In genomic region chr3:64223809-64224570, GRCh38 we compare ENCODE assay signal across 10 cellular contexts. TPM values are rescaled to one million over a fixed set of nuclear protein-coding genes. Genes with fewer than 3 reads are reported as not detected.
DNase-seq lines count a peak whose midpoint lies in the region; ATAC-seq lines count a peak whose summit lies in the region.
"Had no signal": no experiment of that assay in that cellular context is flagged by ENCODE, and none has a peak within 500 bp of the region (broad histone marks: within the 10 kb centered on the region; RNA-seq: fewer than 3 reads in every experiment).

No MANE protein-coding gene starts in this region.

- ATAC-seq in GM18868 (IDR thresholded peaks at IDR 0.05; ENCODE audit: unreplicated experiment) (peak; percentile 35), GM21717 (IDR thresholded peaks at IDR 0.05; ENCODE audit: unreplicated experiment) (no peak)

- no peaks in the 10 kb centered on the region for H3K36me3 ChIP-seq in adipocyte (ENCODE audit: control insufficient read depth, insufficient read depth, low read length, severe bottlenecking)
- no peaks in the 10 kb centered on the region for H3K36me3 ChIP-seq in skeletal muscle tissue (ENCODE audit: control insufficient read depth in 3 of 3, insufficient read depth in 3 of 3, low read length in 3 of 3)

- peak overlapping the region; percentile 78 for H3K9ac ChIP-seq in adipocyte (ENCODE audit: low read length)
- H3K9ac ChIP-seq in skeletal muscle tissue (ENCODE audit: low read depth in 1 of 3, low read length in 3 of 3) = peak overlapping the region in 2 of 3 donors; percentile 9 to 10
- H3K9ac ChIP-seq: parathyroid adenoma had no signal

- H3K9me3 ChIP-seq in adipocyte (ENCODE audit: control insufficient read depth, low read length) (no peaks in the 10 kb centered on the region), skeletal muscle tissue (ENCODE audit: control insufficient read depth in 3 of 3, low read length in 3 of 3) (no peaks in the 10 kb centered on the region)

- H3K4me1 ChIP-seq in adipocyte (ENCODE audit: control insufficient read depth, insufficient read depth, low read length) = peaks cover 79% of the 10 kb centered on the region
- peaks cover 11 to 39% (median 29%) of the 10 kb centered on the region in 3 donors for H3K4me1 ChIP-seq in skeletal muscle tissue (ENCODE audit: control insufficient read depth in 3 of 3, insufficient read depth in 3 of 3, low read length in 3 of 3)
- H3K4me1 ChIP-seq: parathyroid adenoma had no signal

- H3K27me3 ChIP-seq in adipocyte (replicated peaks; ENCODE audit: control insufficient read depth, insufficient read depth, low read length) (no peaks in the 10 kb centered on the region), skeletal muscle tissue (ENCODE audit: control insufficient read depth in 3 of 3, insufficient read depth in 3 of 3, low read length in 3 of 3) (no peaks in the 10 kb centered on the region)

- peak overlapping the region; percentile 79 for H3K4me3 ChIP-seq in adipocyte (ENCODE audit: low read length)
- peak overlapping the region in 1 of 3 donors; percentile 71 for H3K4me3 ChIP-seq in skeletal muscle tissue (ENCODE audit: low read length in 3 of 3)

- H3K27ac ChIP-seq in skeletal muscle tissue (ENCODE audit: low read depth, low read length) = peak overlapping the region; percentile 81

- DNase-seq in adipocyte (ENCODE audit: low read depth) = no peak
- peak; percentile 50 to 65 for DNase-seq in hippocampal formation (lab: John Stamatoyannopoulos, UW)
- DNase-seq in NCI-H1092 treated with DMSO at 0.1 percent for 48 hours (lab: John Stamatoyannopoulos, UW) = no peak
- DNase-seq in RKO (ENCODE audit: low spot score) = no peak
- no peak for DNase-seq in NCI-H2081 (lab: John Stamatoyannopoulos, UW)
- DNase-seq: activated naive CD8-positive, alpha-beta T cell treated with anti-CD3 and anti-CD28 coated beads, Interleukin-2, amount 10 ng/mL, durations not matched to agents 7 days and 5 days had no signal

RNA-seq across cellular contexts. Expression of gene PRICKLE2, which starts 1.3 kb away (rescaled TPM):
- 32.9 TPM for total RNA-seq in skeletal muscle tissue
- total RNA-seq: activated naive CD8-positive, alpha-beta T cell treated with anti-CD3 and anti-CD28 coated beads, Interleukin-2, amount 10 ng/mL, durations not matched to agents 7 days and 5 days had no signal

Comparison
In these comparisons a context has a peak if more than half of its experiments do, and no peak if none do; other contexts are left out.
1. DNase-seq: peak in hippocampal formation (2 of 2); none in adipocyte (single experiment), NCI-H1092 treated with DMSO at 0.1 percent for 48 hours (single experiment), RKO (single experiment) and NCI-H2081 (0 of 2).